8 cellular contexts compared by ENCODE assay signal in the genomic region with DNA sequence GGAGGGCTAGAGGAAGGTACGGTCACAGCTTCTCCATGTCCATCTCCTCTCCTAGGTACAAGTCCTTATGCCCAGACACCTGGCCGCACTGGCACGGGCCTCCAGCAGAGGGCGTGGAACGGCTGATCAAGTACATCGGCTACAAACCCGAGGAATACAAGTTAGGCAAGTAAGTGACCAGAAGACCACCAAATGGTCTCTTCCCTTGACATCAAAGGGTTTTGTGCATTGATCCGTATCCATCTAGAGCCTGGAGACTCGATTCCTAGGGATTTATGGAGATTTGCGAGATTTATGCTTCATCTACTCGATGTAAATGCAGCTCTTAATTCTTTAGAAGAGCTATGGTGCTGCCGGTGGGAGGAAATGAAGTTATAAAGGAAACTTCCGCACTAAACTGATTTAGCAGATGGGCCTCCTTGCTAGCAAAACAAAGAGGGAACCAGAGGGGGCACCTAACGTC. TPM values are rescaled to one million over a fixed set of nuclear protein-coding genes. Genes with fewer than 3 reads are reported as not detected.
DNase-seq lines count a peak whose midpoint lies in the region; ATAC-seq and TF ChIP-seq lines count a peak whose summit lies in the region.

No MANE protein-coding gene starts in this region.

- TF ChIP-seq CTCF in fibroblast of the aortic adventitia (IDR thresholded peaks at IDR 0.05; ENCODE audit: insufficient read depth, low read length) = peak; percentile 94

- H3K9ac ChIP-seq in subcutaneous abdominal adipose tissue (ENCODE audit: low read length in 5 of 5) = peak overlapping the region in 1 of 5 donors; percentile 24

- H3K36me3 ChIP-seq in subcutaneous abdominal adipose tissue (ENCODE audit: control insufficient read depth in 5 of 5, insufficient read depth in 5 of 5, low read length in 5 of 5) = no peaks in the 10 kb centered on the region

- H3K27ac ChIP-seq in subcutaneous abdominal adipose tissue (ENCODE audit: low read depth, low read length) = peak overlapping the region; percentile 62

- no peaks in the 10 kb centered on the region for H3K9me3 ChIP-seq in subcutaneous abdominal adipose tissue (ENCODE audit: control insufficient read depth in 5 of 5, low read length in 5 of 5)

- no peak for ATAC-seq in GM21825 (IDR thresholded peaks at IDR 0.05; ENCODE audit: unreplicated experiment)

- H3K27me3 ChIP-seq in subcutaneous abdominal adipose tissue (ENCODE audit: control insufficient read depth in 5 of 5, insufficient read depth in 4 of 5, low read length in 5 of 5) = no peaks in the 10 kb centered on the region

- H3K4me3 ChIP-seq in fibroblast of the aortic adventitia (ENCODE audit: low read depth, low read length) = no peak overlapping the region
- peak overlapping the region in 2 of 5 donors; percentile 24 to 40 for H3K4me3 ChIP-seq in subcutaneous abdominal adipose tissue (ENCODE audit: low read depth in 1 of 5, low read length in 5 of 5)

- peak; percentile 9 for DNase-seq in GDM1 (lab: John Stamatoyannopoulos, UW)
- DNase-seq in M059J (ENCODE audit: low read depth) = peak; percentile 73
- DNase-seq in RKO (ENCODE audit: low spot score) = peak; percentile 68
- DNase-seq in activated T-helper 1 cell treated with anti-CD3 and anti-CD28 coated beads, Interleukin-2, amount 50 U/mL, for 16 hours (ENCODE audit: low read depth in 1 of 2, low spot score in 1 of 2) = peak; percentile 54 to 68
- peak; percentile 83 for DNase-seq in fibroblast of the aortic adventitia (ENCODE audit: low read depth)
- DNase-seq in nucleus accumbens (lab: John Stamatoyannopoulos, UW) = peak in 34 of 56 donors; percentile 1 to 74 (median 12)

- peaks cover 2 to 31% (median 19%) of the 10 kb centered on the region in 5 donors for H3K4me1 ChIP-seq in subcutaneous abdominal adipose tissue (ENCODE audit: control insufficient read depth in 5 of 5, insufficient read depth in 5 of 5, low read length in 5 of 5)

RNA-seq across cellular contexts. Expression of a gene that starts 44.2 kb away (rescaled TPM):
- 31.8 and 37.9 TPM in 2 replicates for total RNA-seq in M059J (2014; rRNA removed; shearing (Covaris generic))
- total RNA-seq in fibroblast of the aortic adventitia (ENCODE audit: low replicate concordance) = 90.9 and 91.7 TPM in 2 replicates

RNA-seq across cellular contexts. Expression of a gene that starts 44.6 kb away (rescaled TPM):
- 22.0 and 28.5 TPM in 2 replicates for total RNA-seq in M059J (2014; rRNA removed; shearing (Covaris generic))
- total RNA-seq in fibroblast of the aortic adventitia (ENCODE audit: low replicate concordance) = 28.1 and 43.0 TPM in 2 replicates

Comparison
In these comparisons a context has a peak if more than half of its experiments do, and no peak if none do; other contexts are left out.
1. DNase-seq: peak in every context shown above with its lines; median percentile 83 in fibroblast of the aortic adventitia; 73 in M059J; 68 in RKO; 61 in activated T-helper 1 cell treated with anti-CD3 and anti-CD28 coated beads, Interleukin-2, amount 50 U/mL, for 16 hours; 12 in nucleus accumbens; 9 in GDM1.